In the genomic region with DNA sequence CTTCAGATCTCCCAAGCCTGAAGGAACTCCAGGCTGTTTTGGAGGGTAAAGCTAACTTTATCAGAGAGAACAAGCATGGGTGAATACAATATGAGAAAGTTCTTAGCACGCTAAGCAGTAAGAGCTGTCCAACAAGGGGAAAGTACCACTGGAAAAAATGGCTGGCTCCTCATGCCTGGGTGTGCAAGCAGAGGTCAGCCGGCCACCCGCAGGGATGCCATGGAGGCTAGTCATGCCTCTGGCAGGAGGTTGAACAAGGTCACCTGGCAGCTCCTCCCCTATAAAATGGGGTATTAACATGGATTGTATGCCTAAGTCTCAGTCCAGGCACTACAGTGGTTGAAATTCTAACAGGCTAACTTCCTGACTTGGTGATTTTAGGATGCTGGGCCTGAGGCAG, we compare ENCODE assay signal across 1 cellular context.
TF ChIP-seq lines count a peak whose summit lies in the region.

No MANE protein-coding gene starts in this region.

TF ChIP-seq in SK-N-SH, 30 proteins besides CTCF, POLR2A, EP300 and RAD21 (continued from another document):
- TF ChIP-seq, protein P1, sequence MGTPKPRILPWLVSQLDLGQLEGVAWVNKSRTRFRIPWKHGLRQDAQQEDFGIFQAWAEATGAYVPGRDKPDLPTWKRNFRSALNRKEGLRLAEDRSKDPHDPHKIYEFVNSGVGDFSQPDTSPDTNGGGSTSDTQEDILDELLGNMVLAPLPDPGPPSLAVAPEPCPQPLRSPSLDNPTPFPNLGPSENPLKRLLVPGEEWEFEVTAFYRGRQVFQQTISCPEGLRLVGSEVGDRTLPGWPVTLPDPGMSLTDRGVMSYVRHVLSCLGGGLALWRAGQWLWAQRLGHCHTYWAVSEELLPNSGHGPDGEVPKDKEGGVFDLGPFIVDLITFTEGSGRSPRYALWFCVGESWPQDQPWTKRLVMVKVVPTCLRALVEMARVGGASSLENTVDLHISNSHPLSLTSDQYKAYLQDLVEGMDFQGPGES (IDR thresholded peaks at IDR 0.05; ENCODE audit: low read depth, low read length): no peak
- TF ChIP-seq, protein P2, sequence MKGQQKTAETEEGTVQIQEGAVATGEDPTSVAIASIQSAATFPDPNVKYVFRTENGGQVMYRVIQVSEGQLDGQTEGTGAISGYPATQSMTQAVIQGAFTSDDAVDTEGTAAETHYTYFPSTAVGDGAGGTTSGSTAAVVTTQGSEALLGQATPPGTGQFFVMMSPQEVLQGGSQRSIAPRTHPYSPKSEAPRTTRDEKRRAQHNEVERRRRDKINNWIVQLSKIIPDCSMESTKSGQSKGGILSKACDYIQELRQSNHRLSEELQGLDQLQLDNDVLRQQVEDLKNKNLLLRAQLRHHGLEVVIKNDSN (IDR thresholded peaks at IDR 0.05; ENCODE audit: borderline replicate concordance, low read depth): no peak
- TF ChIP-seq MEF2A (IDR thresholded peaks at IDR 0.05; ENCODE audit: borderline replicate concordance, low read depth): no peak
